Comparison of ENCODE assay signal across 21 cellular contexts in the genomic region with DNA sequence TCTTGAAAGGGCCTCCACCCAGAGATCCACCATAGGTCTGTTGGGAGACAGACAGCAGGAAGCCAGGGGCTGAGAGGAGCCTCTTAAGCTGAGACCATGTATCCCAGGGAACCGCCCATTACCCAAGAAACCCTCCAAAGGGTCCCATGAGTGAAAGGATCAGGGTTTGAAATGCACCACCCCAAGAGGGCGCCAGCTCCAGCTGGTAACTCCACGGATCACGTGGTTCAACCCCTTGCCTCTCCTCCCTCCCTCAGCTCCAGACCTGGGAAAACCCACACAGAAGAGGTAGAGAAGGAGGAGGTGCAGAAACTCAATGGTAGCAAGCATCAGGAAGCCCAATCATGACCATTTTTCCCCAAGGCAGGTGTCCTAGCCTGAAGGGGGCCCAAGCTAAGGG.
A peak's percentile ranks its signal among the peaks of the same experiment; 100 is the strongest.
DNase-seq lines count a peak whose midpoint lies in the region; ATAC-seq, FAIRE-seq and TF ChIP-seq lines count a peak whose summit lies in the region.
"Had no signal": no experiment of that assay in that cellular context is flagged by ENCODE, and none has a peak within 500 bp of the region (broad histone marks: within the 10 kb centered on the region; RNA-seq: fewer than 3 reads in every experiment).

No MANE protein-coding gene starts in this region.

- H3K36me3 ChIP-seq in H7 (replicated peaks; ENCODE audit: control insufficient read depth, insufficient read depth, low read length) (no peaks in the 10 kb centered on the region), OCI-LY7 (ENCODE audit: insufficient read depth, low read length) (no peaks in the 10 kb centered on the region)
- H3K36me3 ChIP-seq: right atrium auricular region, thoracic aorta had no signal

- no TSS peak for BruUV-seq in OCI-LY7 (replicated peaks; lab: Mats Ljungman, UMichigan)

- TF ChIP-seq CTCF in OCI-LY7 (conservative IDR thresholded peaks at IDR 0.05; ENCODE audit: low read length): 0 out of 2 replicates have a peak, but pooled peaks have one; percentile 31

- no peak overlapping the region for H3K4me2 ChIP-seq in OCI-LY7 (ENCODE audit: low read length)

- no peak for FAIRE-seq in RCC 7860 (lab: Jason Lieb, UNC)

- DNase-seq in activated CD4-positive, alpha-beta T cell treated with anti-CD3 and anti-CD28 coated beads for 48 hours: peak; percentile 5
- DNase-seq in activated CD4-positive, alpha-beta T cell treated with anti-CD3 and anti-CD28 coated beads for 1 hour: no peak
- DNase-seq in H7 (peak; percentile 46), OCI-LY7 (ENCODE audit: low spot score) (no peak), iPS-NIHi7 (ENCODE audit: extremely low spot score) (peak; percentile 56), RCC 7860 (ENCODE audit: low spot score) (no peak), H4 (ENCODE audit: low spot score) (no peak)
- DNase-seq: activated naive CD8-positive, alpha-beta T cell treated with anti-CD3 and anti-CD28 coated beads for 36 hours; CD4-positive, CD25-positive, alpha-beta regulatory T cell; effector memory CD4-positive, alpha-beta T cell; GOT3; immature natural killer cell; NCI-H446 treated with DMSO at 0.1 percent for 48 hours; nucleus accumbens; SHP77 treated with DMSO at 0.1 percent for 48 hours; stimulated activated CD4-positive, alpha-beta T cell treated with anti-CD3 and anti-CD28 coated beads, Interleukin-15, amount 100 ng/mL, for 24 hours had no signal

- H3K27ac ChIP-seq in OCI-LY7 (ENCODE audit: low read depth, low read length, poor library complexity, severe bottlenecking): no peak overlapping the region
- H3K27ac ChIP-seq: right atrium auricular region, thoracic aorta, VCaP had no signal

- ATAC-seq in GM21717 (IDR thresholded peaks at IDR 0.05; ENCODE audit: unreplicated experiment): no peak
- ATAC-seq: stimulated activated effector memory CD8-positive, alpha-beta T cell treated with anti-CD3 and anti-CD28 coated beads, Interleukin-12 subunit alpha, Interleukin-12 subunit beta, amount 100 ng/mL, for 72 hours had no signal

- H3K9me3 ChIP-seq in OCI-LY7 (ENCODE audit: low read length): no peaks in the 10 kb centered on the region
- H3K9me3 ChIP-seq: thoracic aorta had no signal

- H3K4me1 ChIP-seq in OCI-LY7 (ENCODE audit: insufficient read depth, low read length, poor library complexity, severe bottlenecking): no peaks in the 10 kb centered on the region
- H3K4me1 ChIP-seq: right atrium auricular region had no signal

- intact Hi-C loops in OCI-LY7 (cut with micrococcal nuclease; ENCODE audit: unreplicated experiment): no loop called here

- no peaks in the 10 kb centered on the region for H3K9me2 ChIP-seq in OCI-LY7 (ENCODE audit: insufficient read depth, low read length)

- H3K4me3 ChIP-seq in H7 (ENCODE audit: insufficient read depth, low read depth, low read length) (no peak overlapping the region), OCI-LY7 (ENCODE audit: low read depth, low read length, poor library complexity, severe bottlenecking) (no peak overlapping the region)
- H3K4me3 ChIP-seq: right atrium auricular region, thoracic aorta had no signal

- POLR2A ChIA-PET in OCI-LY7 (lab: Charles Lee): no interaction called here

- H3K79me2 ChIP-seq in OCI-LY7 (ENCODE audit: insufficient read depth, low read depth, low read length): no peaks in the 10 kb centered on the region

- CTCF ChIA-PET in OCI-LY7 (lab: Charles Lee; ENCODE audit: unreplicated experiment): no interaction called here

- H4K20me1 ChIP-seq in OCI-LY7 (ENCODE audit: insufficient read depth, low read length): no peaks in the 10 kb centered on the region

- no peak overlapping the region for H2AFZ ChIP-seq in OCI-LY7 (ENCODE audit: low read length)

- H3K27me3 ChIP-seq in H7 (ENCODE audit: control insufficient read depth, insufficient read depth, low read length): no peaks in the 10 kb centered on the region
- H3K27me3 ChIP-seq: right atrium auricular region had no signal

Comparison
In these comparisons a context has a peak if more than half of its experiments do, and no peak if none do; other contexts are left out.
1. DNase-seq: peak in activated CD4-positive, alpha-beta T cell treated with anti-CD3 and anti-CD28 coated beads for 48 hours (single experiment), H7 (single experiment) and iPS-NIHi7 (single experiment); none in activated CD4-positive, alpha-beta T cell treated with anti-CD3 and anti-CD28 coated beads for 1 hour (single experiment), OCI-LY7 (single experiment), RCC 7860 (single experiment) and H4 (single experiment).